In the genomic region with DNA sequence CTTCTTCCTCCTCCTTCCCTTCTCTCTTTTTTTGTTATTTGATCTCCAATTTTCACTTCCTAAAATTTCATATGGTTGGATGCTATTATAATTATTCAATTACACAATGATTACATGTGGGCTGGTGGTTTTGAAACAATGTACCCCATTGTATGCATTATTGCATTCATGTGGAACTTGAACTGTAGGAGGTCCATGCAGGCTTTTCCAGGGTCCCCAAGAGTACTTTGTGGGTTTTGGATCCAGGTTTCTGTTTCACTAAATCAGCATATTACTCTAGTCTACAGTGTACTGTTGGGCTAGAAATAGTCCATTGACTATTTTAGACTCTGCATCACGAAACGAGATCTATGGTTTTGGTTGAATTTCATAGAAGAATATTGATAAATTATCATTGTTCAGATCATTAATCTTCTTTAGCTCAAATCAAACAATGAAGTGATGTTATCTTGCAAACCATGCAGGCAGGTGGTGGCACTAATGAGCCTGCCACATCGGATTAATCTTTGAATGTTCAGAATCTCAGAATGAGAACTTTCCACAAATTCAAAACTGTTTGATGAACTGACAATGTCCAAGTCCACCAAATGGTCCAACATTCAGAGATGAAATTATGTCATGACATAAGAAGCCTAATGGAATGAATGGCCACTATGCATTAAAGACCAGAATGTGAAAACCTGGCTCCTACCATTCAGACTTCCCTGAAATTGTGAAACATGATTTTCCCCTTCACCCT, we compare ENCODE assay signal across 1 cellular context.
TF ChIP-seq lines count a peak whose summit lies in the region.

No MANE protein-coding gene starts in this region.

TF ChIP-seq in liver, 16 proteins besides CTCF, POLR2A, EP300 and RAD21 (continued from another document):
- TF ChIP-seq, protein P1, sequence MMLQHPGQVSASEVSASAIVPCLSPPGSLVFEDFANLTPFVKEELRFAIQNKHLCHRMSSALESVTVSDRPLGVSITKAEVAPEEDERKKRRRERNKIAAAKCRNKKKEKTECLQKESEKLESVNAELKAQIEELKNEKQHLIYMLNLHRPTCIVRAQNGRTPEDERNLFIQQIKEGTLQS (IDR thresholded peaks at IDR 0.05) = no peak
- TF ChIP-seq HNF4A (conservative IDR thresholded peaks at IDR 0.05) = no peak
- no peak for TF ChIP-seq SP1 (IDR thresholded peaks at IDR 0.05)
- TF ChIP-seq JUND (IDR thresholded peaks at IDR 0.05) = no peak
- no peak for TF ChIP-seq FOXA1 (IDR thresholded peaks at IDR 0.05)
- TF ChIP-seq MAX (IDR thresholded peaks at IDR 0.05) = no peak
- TF ChIP-seq FOXA2 (IDR thresholded peaks at IDR 0.05) = no peak
